Comparison of ENCODE assay signal across 11 cellular contexts in genomic region chr7:95420996-95421846, GRCh38. TPM values are rescaled to one million over a fixed set of nuclear protein-coding genes. Genes with fewer than 3 reads are reported as not detected.
A peak's percentile ranks its signal among the peaks of the same experiment; 100 is the strongest.
DNase-seq lines count a peak whose midpoint lies in the region; ATAC-seq and TF ChIP-seq lines count a peak whose summit lies in the region.
"Had no signal": no experiment of that assay in that cellular context is flagged by ENCODE, and none has a peak within 500 bp of the region (broad histone marks: within the 10 kb centered on the region; RNA-seq: fewer than 3 reads in every experiment).

No MANE protein-coding gene starts in this region.

- no peaks in the 10 kb centered on the region for H3K4me1 Mint-ChIP-seq in activated CD8-positive, alpha-beta T cell treated with anti-CD3 and anti-CD28 coated beads, Interleukin-2, amount 10 ng/mL, durations not matched to agents 7 days and 5 days (ENCODE audit: low read depth)

- no peak overlapping the region for H3K4me3 Mint-ChIP-seq in activated CD8-positive, alpha-beta T cell treated with anti-CD3 and anti-CD28 coated beads, Interleukin-2, amount 10 ng/mL, durations not matched to agents 7 days and 5 days

- H3K4me3 ChIP-seq in MM.1S (ENCODE audit: low read length) = no peak overlapping the region
- H3K4me3 ChIP-seq in brain microvascular endothelial cell (ENCODE audit: low read depth, low read length) = no peak overlapping the region
- H3K4me3 ChIP-seq in mesodermal cell (ENCODE audit: extremely low read depth, insufficient read depth, low read length, poor library complexity, severe bottlenecking) = no peak overlapping the region
- H3K4me3 ChIP-seq: sigmoid colon had no signal

- H3K9me3 ChIP-seq in MM.1S (replicated peaks; ENCODE audit: insufficient read depth, low read length) (no peaks in the 10 kb centered on the region), mesodermal cell (ENCODE audit: control insufficient read depth, low read length) (no peaks in the 10 kb centered on the region)
- H3K9me3 ChIP-seq: sigmoid colon had no signal

- POLR2A ChIA-PET in activated CD8-positive, alpha-beta T cell treated with anti-CD3 and anti-CD28 coated beads, Interleukin-2, amount 10 ng/mL, durations not matched to agents 7 days and 5 days (lab: Charles Lee) = no interaction called here

- no peak for ATAC-seq in HG03521 (IDR thresholded peaks at IDR 0.05; ENCODE audit: unreplicated experiment)
- no peak for ATAC-seq in activated CD8-positive, alpha-beta T cell treated with anti-CD3 and anti-CD28 coated beads, Interleukin-2, amount 10 ng/mL, durations not matched to agents 7 days and 5 days

- no peaks in the 10 kb centered on the region for H3K79me2 ChIP-seq in MM.1S (ENCODE audit: low read length)

- no peaks in the 10 kb centered on the region for H3K27me3 Mint-ChIP-seq in activated CD8-positive, alpha-beta T cell treated with anti-CD3 and anti-CD28 coated beads, Interleukin-2, amount 10 ng/mL, durations not matched to agents 7 days and 5 days (ENCODE audit: low read depth)

- H3K27ac ChIP-seq in MM.1S (ENCODE audit: low read length) (peak overlapping the region; percentile 6; the same call in 1 of the 2 replicates), brain microvascular endothelial cell (peak overlapping the region; percentile 51), mesodermal cell (ENCODE audit: low read depth, low read length, severe bottlenecking) (peak overlapping the region; percentile 24)
- H3K27ac ChIP-seq: sigmoid colon had no signal

- H3K4me1 ChIP-seq in MM.1S (ENCODE audit: low read length) = peaks cover 17% of the 10 kb centered on the region
- peaks cover 12% of the 10 kb centered on the region for H3K4me1 ChIP-seq in mesodermal cell (ENCODE audit: control insufficient read depth, insufficient read depth, low read length, poor library complexity, severe bottlenecking)

- no peak for TF ChIP-seq CTCF in MM.1S (IDR thresholded peaks at IDR 0.05; ENCODE audit: low read length)
- no peak for TF ChIP-seq CTCF in brain microvascular endothelial cell (IDR thresholded peaks at IDR 0.05; ENCODE audit: low read depth, low read length, missing control alignments)
- no peak for TF ChIP-seq CTCF in GM20000 (IDR thresholded peaks at IDR 0.05; ENCODE audit: extremely low read depth, missing control alignments)

- no peak overlapping the region for H3K27ac Mint-ChIP-seq in activated CD8-positive, alpha-beta T cell treated with anti-CD3 and anti-CD28 coated beads, Interleukin-2, amount 10 ng/mL, durations not matched to agents 7 days and 5 days

- DNase-seq in DMS53 treated with DMSO at 0.1 percent for 48 hours (lab: John Stamatoyannopoulos, UW; ENCODE audit: unreplicated experiment) = peak; percentile 90
- DNase-seq in MM.1S = peak; percentile 14
- peak; percentile 47 for DNase-seq in brain microvascular endothelial cell
- DNase-seq in GM20000 (ENCODE audit: low spot score) = no peak
- no peak for DNase-seq in activated CD8-positive, alpha-beta T cell treated with anti-CD3 and anti-CD28 coated beads, Interleukin-2, amount 10 ng/mL, durations not matched to agents 7 days and 5 days
- no peak for DNase-seq in GDM1 (lab: John Stamatoyannopoulos, UW)
- DNase-seq: GF-D8, SHP77 treated with DMSO at 0.1 percent for 48 hours, sigmoid colon had no signal

- H3K9me2 ChIP-seq in MM.1S (replicated peaks; ENCODE audit: insufficient read depth, low read length) = no peaks in the 10 kb centered on the region

- H3K36me3 ChIP-seq in MM.1S (replicated peaks; ENCODE audit: insufficient read depth, low read length) = no peaks in the 10 kb centered on the region
- peaks cover 9% of the 10 kb centered on the region for H3K36me3 ChIP-seq in brain microvascular endothelial cell (replicated peaks)
- peaks cover 40% of the 10 kb centered on the region for H3K36me3 ChIP-seq in mesodermal cell (ENCODE audit: control insufficient read depth, insufficient read depth, low read length)

- no peaks in the 10 kb centered on the region for H3F3A ChIP-seq in MM.1S (ENCODE audit: insufficient read depth, low read length)

- no peak overlapping the region for H3K9ac ChIP-seq in MM.1S (ENCODE audit: low read length)

- CTCF ChIA-PET in activated CD8-positive, alpha-beta T cell treated with anti-CD3 and anti-CD28 coated beads, Interleukin-2, amount 10 ng/mL, durations not matched to agents 7 days and 5 days (lab: Charles Lee) = no interaction called here

- H3K27me3 ChIP-seq in MM.1S (replicated peaks; ENCODE audit: insufficient read depth, low read length) = no peaks in the 10 kb centered on the region
- H3K27me3 ChIP-seq in brain microvascular endothelial cell (replicated peaks) = no peaks in the 10 kb centered on the region
- H3K27me3 ChIP-seq: sigmoid colon had no signal

- no peaks in the 10 kb centered on the region for H3K9me3 Mint-ChIP-seq in activated CD8-positive, alpha-beta T cell treated with anti-CD3 and anti-CD28 coated beads, Interleukin-2, amount 10 ng/mL, durations not matched to agents 7 days and 5 days (ENCODE audit: insufficient read depth)

- no peak overlapping the region; the same call in 1 of the 2 replicates for H3K4me2 ChIP-seq in MM.1S (ENCODE audit: low read depth, low read length)

- no peaks in the 10 kb centered on the region for H4K20me1 ChIP-seq in MM.1S (ENCODE audit: insufficient read depth, low read length)

- H3K36me3 Mint-ChIP-seq in activated CD8-positive, alpha-beta T cell treated with anti-CD3 and anti-CD28 coated beads, Interleukin-2, amount 10 ng/mL, durations not matched to agents 7 days and 5 days (ENCODE audit: low read depth) = no peaks in the 10 kb centered on the region

- in situ Hi-C loops in brain microvascular endothelial cell (cut with HindIII; ENCODE audit: low pct_ligation_motif_present, low sequenced_read_pairs) = no loop called here

- WGBS in mesodermal cell (ENCODE audit: insufficient coverage in 2 of 2), 2 experiments = 94 to 100% methylated on average over 1 to 2 of the region's 2 CpGs

- H2AFZ ChIP-seq in MM.1S (ENCODE audit: low read length) = no peak overlapping the region

RNA-seq across cellular contexts. Expression of gene PON2, which starts 13.6 kb away (rescaled TPM):
- 97.3 TPM for polyA plus RNA-seq in mesodermal cell (2013, experiment 1 of 2)
- 103 TPM for polyA plus RNA-seq in mesodermal cell (2013, experiment 2 of 2)
- total RNA-seq in activated CD8-positive, alpha-beta T cell treated with anti-CD3 and anti-CD28 coated beads, Interleukin-2, amount 10 ng/mL, durations not matched to agents 7 days and 5 days = 1 to 10 TPM; 2.9 to 4.7 TPM

RNA-seq across cellular contexts. Expression of gene PON3, which starts 25.0 kb away (rescaled TPM):
- not detected for polyA plus RNA-seq in mesodermal cell (2013, experiment 1 of 2)
- not detected for polyA plus RNA-seq in mesodermal cell (2013, experiment 2 of 2)
- not detected for total RNA-seq in activated CD8-positive, alpha-beta T cell treated with anti-CD3 and anti-CD28 coated beads, Interleukin-2, amount 10 ng/mL, durations not matched to agents 7 days and 5 days

Comparison
In these comparisons a context has a peak if more than half of its experiments do, and no peak if none do; other contexts are left out.
1. DNase-seq: peak in DMS53 treated with DMSO at 0.1 percent for 48 hours (single experiment), MM.1S (single experiment) and brain microvascular endothelial cell (single experiment); none in GM20000 (single experiment), activated CD8-positive, alpha-beta T cell treated with anti-CD3 and anti-CD28 coated beads, Interleukin-2, amount 10 ng/mL, durations not matched to agents 7 days and 5 days (single experiment) and GDM1 (single experiment).
2. Peak in every context shown above with its lines, with median percentiles within 50 percentile points of each other: H3K27ac ChIP-seq.